1 cellular context compared by ENCODE assay signal in the genomic region with DNA sequence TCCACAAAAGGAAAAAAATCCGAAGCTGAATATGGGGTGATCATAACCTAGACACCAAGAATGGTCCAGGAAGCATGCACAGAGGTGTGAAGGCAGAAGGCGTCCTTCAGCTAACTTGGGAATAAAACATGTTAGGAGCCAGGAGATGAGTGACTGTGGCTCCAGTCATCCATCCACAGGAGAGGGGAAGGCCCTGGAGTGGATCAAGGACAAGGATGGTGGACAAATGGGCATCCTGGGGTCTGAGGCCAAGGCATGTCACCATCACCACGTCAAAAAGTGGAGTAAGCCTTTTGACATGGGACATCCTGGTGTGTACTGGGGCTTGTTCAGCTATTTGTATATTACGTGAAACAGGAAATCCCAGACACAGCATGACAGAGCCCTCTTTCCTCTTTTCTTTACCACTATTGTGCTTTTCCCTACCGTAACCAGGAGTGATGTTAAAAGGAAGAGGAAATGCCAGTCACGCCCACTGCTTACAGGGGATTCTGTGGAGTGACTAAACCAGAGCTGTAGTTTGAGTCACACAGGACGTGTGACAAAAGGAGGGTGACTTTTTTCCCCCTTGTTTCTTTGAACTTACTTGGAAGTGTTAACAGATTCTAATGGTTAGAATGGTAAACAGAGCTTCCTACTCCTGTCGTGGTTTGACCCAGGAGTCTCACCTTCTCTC.
A peak's percentile ranks its signal among the peaks of the same experiment; 100 is the strongest.
TF ChIP-seq lines count a peak whose summit lies in the region.

No MANE protein-coding gene starts in this region.

TF ChIP-seq in HepG2, 621 proteins besides CTCF, POLR2A, EP300 and RAD21 (continued from another document):
- TF ChIP-seq, protein P1, sequence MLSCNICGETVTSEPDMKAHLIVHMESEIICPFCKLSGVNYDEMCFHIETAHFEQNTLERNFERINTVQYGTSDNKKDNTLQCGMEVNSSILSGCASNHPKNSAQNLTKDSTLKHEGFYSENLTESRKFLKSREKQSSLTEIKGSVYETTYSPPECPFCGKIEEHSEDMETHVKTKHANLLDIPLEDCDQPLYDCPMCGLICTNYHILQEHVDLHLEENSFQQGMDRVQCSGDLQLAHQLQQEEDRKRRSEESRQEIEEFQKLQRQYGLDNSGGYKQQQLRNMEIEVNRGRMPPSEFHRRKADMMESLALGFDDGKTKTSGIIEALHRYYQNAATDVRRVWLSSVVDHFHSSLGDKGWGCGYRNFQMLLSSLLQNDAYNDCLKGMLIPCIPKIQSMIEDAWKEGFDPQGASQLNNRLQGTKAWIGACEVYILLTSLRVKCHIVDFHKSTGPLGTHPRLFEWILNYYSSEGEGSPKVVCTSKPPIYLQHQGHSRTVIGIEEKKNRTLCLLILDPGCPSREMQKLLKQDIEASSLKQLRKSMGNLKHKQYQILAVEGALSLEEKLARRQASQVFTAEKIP (CRISPR knock-in tag; IDR thresholded peaks at IDR 0.05; ENCODE audit: borderline replicate concordance): no peak
- TF ChIP-seq ZNF691 (CRISPR knock-in tag; IDR thresholded peaks at IDR 0.05; ENCODE audit: borderline replicate concordance, low read depth) (no peak; the same call in 1 of the 2 replicates), ZNF280D (CRISPR knock-in tag; IDR thresholded peaks at IDR 0.05) (no peak), ZNF33B (CRISPR knock-in tag; IDR thresholded peaks at IDR 0.05) (no peak), ZBTB37 (CRISPR knock-in tag; IDR thresholded peaks at IDR 0.05) (no peak), HOXA3 (CRISPR knock-in tag; IDR thresholded peaks at IDR 0.05) (peak; percentile 20; the same call in 1 of the 2 replicates), TBX2 (CRISPR knock-in tag; IDR thresholded peaks at IDR 0.05; ENCODE audit: borderline replicate concordance) (peak; percentile 80), SP4 (CRISPR knock-in tag; IDR thresholded peaks at IDR 0.05) (no peak), ATM (IDR thresholded peaks at IDR 0.05; ENCODE audit: borderline replicate concordance) (no peak), SIX1 (CRISPR knock-in tag; IDR thresholded peaks at IDR 0.05; ENCODE audit: borderline replicate concordance) (no peak), PRDM10 (CRISPR knock-in tag; IDR thresholded peaks at IDR 0.05; ENCODE audit: low read depth) (peak; percentile 84; the same call in 1 of the 2 replicates), ZIK1 (CRISPR knock-in tag; IDR thresholded peaks at IDR 0.05; ENCODE audit: borderline replicate concordance, low read depth) (no peak), CHCHD3 (CRISPR knock-in tag; IDR thresholded peaks at IDR 0.05) (no peak), ZNF331 (CRISPR knock-in tag; IDR thresholded peaks at IDR 0.05) (no peak)
- TF ChIP-seq, protein P2, sequence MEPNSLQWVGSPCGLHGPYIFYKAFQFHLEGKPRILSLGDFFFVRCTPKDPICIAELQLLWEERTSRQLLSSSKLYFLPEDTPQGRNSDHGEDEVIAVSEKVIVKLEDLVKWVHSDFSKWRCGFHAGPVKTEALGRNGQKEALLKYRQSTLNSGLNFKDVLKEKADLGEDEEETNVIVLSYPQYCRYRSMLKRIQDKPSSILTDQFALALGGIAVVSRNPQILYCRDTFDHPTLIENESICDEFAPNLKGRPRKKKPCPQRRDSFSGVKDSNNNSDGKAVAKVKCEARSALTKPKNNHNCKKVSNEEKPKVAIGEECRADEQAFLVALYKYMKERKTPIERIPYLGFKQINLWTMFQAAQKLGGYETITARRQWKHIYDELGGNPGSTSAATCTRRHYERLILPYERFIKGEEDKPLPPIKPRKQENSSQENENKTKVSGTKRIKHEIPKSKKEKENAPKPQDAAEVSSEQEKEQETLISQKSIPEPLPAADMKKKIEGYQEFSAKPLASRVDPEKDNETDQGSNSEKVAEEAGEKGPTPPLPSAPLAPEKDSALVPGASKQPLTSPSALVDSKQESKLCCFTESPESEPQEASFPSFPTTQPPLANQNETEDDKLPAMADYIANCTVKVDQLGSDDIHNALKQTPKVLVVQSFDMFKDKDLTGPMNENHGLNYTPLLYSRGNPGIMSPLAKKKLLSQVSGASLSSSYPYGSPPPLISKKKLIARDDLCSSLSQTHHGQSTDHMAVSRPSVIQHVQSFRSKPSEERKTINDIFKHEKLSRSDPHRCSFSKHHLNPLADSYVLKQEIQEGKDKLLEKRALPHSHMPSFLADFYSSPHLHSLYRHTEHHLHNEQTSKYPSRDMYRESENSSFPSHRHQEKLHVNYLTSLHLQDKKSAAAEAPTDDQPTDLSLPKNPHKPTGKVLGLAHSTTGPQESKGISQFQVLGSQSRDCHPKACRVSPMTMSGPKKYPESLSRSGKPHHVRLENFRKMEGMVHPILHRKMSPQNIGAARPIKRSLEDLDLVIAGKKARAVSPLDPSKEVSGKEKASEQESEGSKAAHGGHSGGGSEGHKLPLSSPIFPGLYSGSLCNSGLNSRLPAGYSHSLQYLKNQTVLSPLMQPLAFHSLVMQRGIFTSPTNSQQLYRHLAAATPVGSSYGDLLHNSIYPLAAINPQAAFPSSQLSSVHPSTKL (CRISPR knock-in tag; IDR thresholded peaks at IDR 0.05): peak; percentile 67; the same call in 1 of the 2 replicates
- TF ChIP-seq, protein P3, sequence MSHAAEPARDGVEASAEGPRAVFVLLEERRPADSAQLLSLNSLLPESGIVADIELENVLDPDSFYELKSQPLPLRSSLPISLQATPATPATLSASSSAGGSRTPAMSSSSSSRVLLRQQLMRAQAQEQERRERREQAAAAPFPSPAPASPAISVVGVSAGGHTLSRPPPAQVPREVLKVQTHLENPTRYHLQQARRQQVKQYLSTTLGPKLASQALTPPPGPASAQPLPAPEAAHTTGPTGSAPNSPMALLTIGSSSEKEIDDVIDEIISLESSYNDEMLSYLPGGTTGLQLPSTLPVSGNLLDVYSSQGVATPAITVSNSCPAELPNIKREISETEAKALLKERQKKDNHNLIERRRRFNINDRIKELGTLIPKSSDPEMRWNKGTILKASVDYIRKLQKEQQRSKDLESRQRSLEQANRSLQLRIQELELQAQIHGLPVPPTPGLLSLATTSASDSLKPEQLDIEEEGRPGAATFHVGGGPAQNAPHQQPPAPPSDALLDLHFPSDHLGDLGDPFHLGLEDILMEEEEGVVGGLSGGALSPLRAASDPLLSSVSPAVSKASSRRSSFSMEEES (CRISPR knock-in tag; IDR thresholded peaks at IDR 0.05): peak; percentile 19; the same call in 1 of the 2 replicates
- TF ChIP-seq, protein P4, sequence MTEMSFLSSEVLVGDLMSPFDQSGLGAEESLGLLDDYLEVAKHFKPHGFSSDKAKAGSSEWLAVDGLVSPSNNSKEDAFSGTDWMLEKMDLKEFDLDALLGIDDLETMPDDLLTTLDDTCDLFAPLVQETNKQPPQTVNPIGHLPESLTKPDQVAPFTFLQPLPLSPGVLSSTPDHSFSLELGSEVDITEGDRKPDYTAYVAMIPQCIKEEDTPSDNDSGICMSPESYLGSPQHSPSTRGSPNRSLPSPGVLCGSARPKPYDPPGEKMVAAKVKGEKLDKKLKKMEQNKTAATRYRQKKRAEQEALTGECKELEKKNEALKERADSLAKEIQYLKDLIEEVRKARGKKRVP (CRISPR knock-in tag; IDR thresholded peaks at IDR 0.05): 0 out of 4 replicates have a peak, but pooled peaks of 1 of the 2 experiments have one; percentile 22
